Comparison of ENCODE assay signal across 8 cellular contexts in genomic region chr9:127943746-127944145, GRCh38.
DNase-seq lines count a peak whose midpoint lies in the region; ATAC-seq lines count a peak whose summit lies in the region.

No MANE protein-coding gene starts in this region.

- peak overlapping the region; percentile 20 for H3K4me3 Mint-ChIP-seq in central memory CD8-positive, alpha-beta T cell

- no peaks in the 10 kb centered on the region for H3K27me3 ChIP-seq in layer of hippocampus (ENCODE audit: control insufficient read depth, insufficient read depth, low read length)

- no peaks in the 10 kb centered on the region for H3K9me3 Mint-ChIP-seq in central memory CD8-positive, alpha-beta T cell

- H3K27me3 Mint-ChIP-seq in central memory CD8-positive, alpha-beta T cell: no peaks in the 10 kb centered on the region

- H3K4me1 Mint-ChIP-seq in central memory CD8-positive, alpha-beta T cell: peaks cover 22% of the 10 kb centered on the region

- peaks cover 44% of the 10 kb centered on the region for H3K36me3 Mint-ChIP-seq in central memory CD8-positive, alpha-beta T cell (ENCODE audit: insufficient read depth)

- peak overlapping the region; percentile 27 for H3K27ac ChIP-seq in layer of hippocampus (ENCODE audit: low read depth, low read length)

- peak; percentile 49 for ATAC-seq in HG02642 (IDR thresholded peaks at IDR 0.05; ENCODE audit: poor library complexity, unreplicated experiment)
- ATAC-seq in central memory CD8-positive, alpha-beta T cell (replicated peaks; ENCODE audit: extremely low read depth, poor library complexity, severe bottlenecking): peak; percentile 79
- ATAC-seq in HG02884 (IDR thresholded peaks at IDR 0.05; ENCODE audit: unreplicated experiment): no peak

- peak overlapping the region; percentile 68 for H3K27ac Mint-ChIP-seq in central memory CD8-positive, alpha-beta T cell (ENCODE audit: low read depth)

- DNase-seq in DMS 273 (lab: John Stamatoyannopoulos, UW; ENCODE audit: unreplicated experiment) (peak; percentile 94), NCI-H2227 (lab: John Stamatoyannopoulos, UW; ENCODE audit: unreplicated experiment) (peak; percentile 84)
- peak; percentile 66 for DNase-seq in activated CD4-positive, alpha-beta T cell treated with anti-CD3 and anti-CD28 coated beads for 1 hour
- DNase-seq in central memory CD8-positive, alpha-beta T cell (ENCODE audit: low spot score in 2 of 2): peak; percentile 48 to 58
- DNase-seq in stimulated activated CD4-positive, alpha-beta T cell treated with anti-CD3 and anti-CD28 coated beads, Interleukin-4, amount 100 ng/mL, for 48 hours (ENCODE audit: low read depth in 2 of 2): peak; percentile 79 to 82
